In genomic region chr6:37695857-37696219, GRCh38 we compare ENCODE assay signal across 9 cellular contexts. TPM values are rescaled to one million over a fixed set of nuclear protein-coding genes. Genes with fewer than 3 reads are reported as not detected.
DNase-seq lines count a peak whose midpoint lies in the region; ATAC-seq lines count a peak whose summit lies in the region.
"Had no signal": no experiment of that assay in that cellular context is flagged by ENCODE, and none has a peak within 500 bp of the region (broad histone marks: within the 10 kb centered on the region; RNA-seq: fewer than 3 reads in every experiment).

No MANE protein-coding gene starts in this region.

- H3K27me3 Mint-ChIP-seq in T-helper 2 cell treated with Interferon-gamma antibody and Interleukin-4, amounts not matched to agents 5 μg/mL and 100 μg/mL, for 36 hours (ENCODE audit: low read depth): peaks cover 64% of the 10 kb centered on the region
- peaks cover 40% of the 10 kb centered on the region for H3K27me3 Mint-ChIP-seq in activated CD8-positive, alpha-beta T cell treated with anti-CD3 and anti-CD28 coated beads, Interleukin-2, amount 10 ng/mL, durations not matched to agents 7 days and 5 days (ENCODE audit: low read depth)
- H3K27me3 Mint-ChIP-seq in stimulated activated naive CD8-positive, alpha-beta T cell treated with anti-CD3 and anti-CD28 coated beads, Interleukin-15, amount 100 ng/mL, for 72 hours: peaks cover 71% of the 10 kb centered on the region

- H3K36me3 Mint-ChIP-seq in T-helper 2 cell treated with Interferon-gamma antibody and Interleukin-4, amounts not matched to agents 5 μg/mL and 100 μg/mL, for 36 hours (ENCODE audit: low read depth): peaks cover 3% of the 10 kb centered on the region
- H3K36me3 Mint-ChIP-seq in activated CD8-positive, alpha-beta T cell treated with anti-CD3 and anti-CD28 coated beads, Interleukin-2, amount 10 ng/mL, durations not matched to agents 7 days and 5 days (ENCODE audit: low read depth): no peaks in the 10 kb centered on the region

- ATAC-seq in activated CD8-positive, alpha-beta T cell treated with anti-CD3 and anti-CD28 coated beads, Interleukin-2, amount 10 ng/mL, durations not matched to agents 7 days and 5 days: no peak
- ATAC-seq in stimulated activated naive CD8-positive, alpha-beta T cell treated with anti-CD3 and anti-CD28 coated beads, Interleukin-15, amount 100 ng/mL, for 72 hours: no peak
- ATAC-seq in HG03432 (IDR thresholded peaks at IDR 0.05; ENCODE audit: unreplicated experiment): no peak
- ATAC-seq in GM18858 (IDR thresholded peaks at IDR 0.05; ENCODE audit: unreplicated experiment): no peak

- H3K4me3 Mint-ChIP-seq in T-helper 2 cell treated with Interferon-gamma antibody and Interleukin-4, amounts not matched to agents 5 μg/mL and 100 μg/mL, for 36 hours: peak overlapping the region; percentile 84
- peak overlapping the region; percentile 71 for H3K4me3 Mint-ChIP-seq in activated CD8-positive, alpha-beta T cell treated with anti-CD3 and anti-CD28 coated beads, Interleukin-2, amount 10 ng/mL, durations not matched to agents 7 days and 5 days
- peak overlapping the region; percentile 80 to 83 for H3K4me3 Mint-ChIP-seq in stimulated activated naive CD8-positive, alpha-beta T cell treated with anti-CD3 and anti-CD28 coated beads, Interleukin-15, amount 100 ng/mL, for 72 hours

- POLR2A ChIA-PET in activated CD8-positive, alpha-beta T cell treated with anti-CD3 and anti-CD28 coated beads, Interleukin-2, amount 10 ng/mL, durations not matched to agents 7 days and 5 days (lab: Charles Lee): no interaction called here

- H3K9me3 ChIP-seq in iPS-18c (ENCODE audit: control insufficient read depth, insufficient read depth, low read length): peaks cover 2% of the 10 kb centered on the region

- DNase-seq in T-helper 2 cell treated with Interferon-gamma antibody and Interleukin-4, amounts not matched to agents 5 μg/mL and 100 μg/mL, for 36 hours (ENCODE audit: low spot score): no peak
- DNase-seq in T-helper 2 cell: no peak
- DNase-seq in activated CD8-positive, alpha-beta T cell treated with anti-CD3 and anti-CD28 coated beads, Interleukin-2, amount 10 ng/mL, durations not matched to agents 7 days and 5 days: no peak
- DNase-seq in stimulated activated naive CD8-positive, alpha-beta T cell treated with anti-CD3 and anti-CD28 coated beads, Interleukin-15, amount 100 ng/mL, for 72 hours: no peak
- DNase-seq in superior temporal gyrus (ENCODE audit: extremely low spot score): no peak
- DNase-seq: AML-193 had no signal

- no peak overlapping the region for H3K27ac Mint-ChIP-seq in T-helper 2 cell treated with Interferon-gamma antibody and Interleukin-4, amounts not matched to agents 5 μg/mL and 100 μg/mL, for 36 hours
- H3K27ac Mint-ChIP-seq in activated CD8-positive, alpha-beta T cell treated with anti-CD3 and anti-CD28 coated beads, Interleukin-2, amount 10 ng/mL, durations not matched to agents 7 days and 5 days: no peak overlapping the region
- no peak overlapping the region for H3K27ac Mint-ChIP-seq in stimulated activated naive CD8-positive, alpha-beta T cell treated with anti-CD3 and anti-CD28 coated beads, Interleukin-15, amount 100 ng/mL, for 72 hours

- peaks cover 25% of the 10 kb centered on the region for H3K4me1 Mint-ChIP-seq in T-helper 2 cell treated with Interferon-gamma antibody and Interleukin-4, amounts not matched to agents 5 μg/mL and 100 μg/mL, for 36 hours (ENCODE audit: low read depth)
- H3K4me1 Mint-ChIP-seq in activated CD8-positive, alpha-beta T cell treated with anti-CD3 and anti-CD28 coated beads, Interleukin-2, amount 10 ng/mL, durations not matched to agents 7 days and 5 days (ENCODE audit: low read depth): peaks cover 30% of the 10 kb centered on the region
- peaks cover 48% of the 10 kb centered on the region for H3K4me1 Mint-ChIP-seq in stimulated activated naive CD8-positive, alpha-beta T cell treated with anti-CD3 and anti-CD28 coated beads, Interleukin-15, amount 100 ng/mL, for 72 hours

- no peaks in the 10 kb centered on the region for H3K9me3 Mint-ChIP-seq in T-helper 2 cell treated with Interferon-gamma antibody and Interleukin-4, amounts not matched to agents 5 μg/mL and 100 μg/mL, for 36 hours
- H3K9me3 Mint-ChIP-seq in activated CD8-positive, alpha-beta T cell treated with anti-CD3 and anti-CD28 coated beads, Interleukin-2, amount 10 ng/mL, durations not matched to agents 7 days and 5 days (ENCODE audit: insufficient read depth): no peaks in the 10 kb centered on the region
- no peaks in the 10 kb centered on the region for H3K9me3 Mint-ChIP-seq in stimulated activated naive CD8-positive, alpha-beta T cell treated with anti-CD3 and anti-CD28 coated beads, Interleukin-15, amount 100 ng/mL, for 72 hours

- CTCF ChIA-PET in activated CD8-positive, alpha-beta T cell treated with anti-CD3 and anti-CD28 coated beads, Interleukin-2, amount 10 ng/mL, durations not matched to agents 7 days and 5 days (lab: Charles Lee): no interaction called here

- H3K4me3 ChIP-seq in iPS-18c (ENCODE audit: insufficient read depth, low read depth, low read length): peak overlapping the region; percentile 75

RNA-seq across cellular contexts. Expression of gene MDGA1, which starts 1.8 kb away (rescaled TPM):
- 10 to 100 TPM in 1 of 2 experiments, 1 to 10 TPM in 1; 8.1 to 10.6 TPM for total RNA-seq in activated CD8-positive, alpha-beta T cell treated with anti-CD3 and anti-CD28 coated beads, Interleukin-2, amount 10 ng/mL, durations not matched to agents 7 days and 5 days
